ENCODE assay signal across 21 cellular contexts in genomic region chr1:150720703-150721102, GRCh38. TPM values are rescaled to one million over a fixed set of nuclear protein-coding genes. Genes with fewer than 3 reads are reported as not detected.
DNase-seq lines count a peak whose midpoint lies in the region; ATAC-seq, FAIRE-seq and TF ChIP-seq lines count a peak whose summit lies in the region.
"Had no signal": no experiment of that assay in that cellular context is flagged by ENCODE, and none has a peak within 500 bp of the region (broad histone marks: within the 10 kb centered on the region; RNA-seq: fewer than 3 reads in every experiment).

TSS of gene HORMAD1 (minus strand) at chr1:150720895. CDS start at chr1:150719505, 1,390 bp downstream.

- H2AFZ ChIP-seq in GM23338 = peak within 1 kb of the TSS; percentile 74
- H2AFZ ChIP-seq in K562 (ENCODE audit: low read depth, low read length) = no peak within 1 kb of the TSS
- no peak within 1 kb of the TSS for H2AFZ ChIP-seq in neuronal stem cell (ENCODE audit: low read length)

- TF ChIP-seq CTCF in GM23338 (conservative IDR thresholded peaks at IDR 0.05; ENCODE audit: low read depth in 2 of 2) = no peak
- TF ChIP-seq CTCF in K562 (IDR thresholded peaks at IDR 0.05 in 2 of 3, conservative IDR thresholded peaks at IDR 0.05 in 1 of 3; ENCODE audit: insufficient read depth in 2 of 3, low read depth in 1 of 3, low read length in 3 of 3) = no peak

- no peaks in the 10 kb centered on the region for H3K36me3 ChIP-seq in GM23338 (ENCODE audit: insufficient read depth)
- H3K36me3 ChIP-seq in K562 (ENCODE audit: control insufficient read depth, insufficient read depth, low read length) = no peaks in the 10 kb centered on the region
- no peaks in the 10 kb centered on the region for H3K36me3 ChIP-seq in neuronal stem cell (replicated peaks in 1 of 2; ENCODE audit: control insufficient read depth in 2 of 2, insufficient read depth in 2 of 2, low read length in 2 of 2)

- H3K9me3 Mint-ChIP-seq in GM23338 = no peaks in the 10 kb centered on the region

- TF ChIP-seq EP300 in K562 (IDR thresholded peaks at IDR 0.05; ENCODE audit: low read length) = no peak

- CTCF ChIA-PET in K562 (lab: Yijun Ruan, JAX; ENCODE audit: low intra/inter-chr PET ratio) = no interaction called here

- H3K9me2 ChIP-seq in GM23338 (ENCODE audit: insufficient read depth) = no peaks in the 10 kb centered on the region

- DNase-seq in GM23338 (ENCODE audit: low spot score) (no peak), NCI-H460 (ENCODE audit: extremely low read depth, low read depth) (no peak), K562 (ENCODE audit: extremely low read depth in 1 of 4, low spot score in 3 of 4) (no peak), neuronal stem cell (ENCODE audit: low spot score) (no peak), GM12891 (ENCODE audit: insufficient read length, low spot score) (no peak)
- DNase-seq: Calu3; CD8-positive, alpha-beta T cell; DMS 273 treated with DMSO at 0.1 percent for 48 hours; DMS53; DND-41; EL; H9 had no signal

- no peak within 1 kb of the TSS for H2BK12ac ChIP-seq in neuronal stem cell (ENCODE audit: low read length)

- H4K91ac ChIP-seq in neuronal stem cell (ENCODE audit: low read depth, low read length, poor library complexity) = no peak within 1 kb of the TSS

- H3K79me2 ChIP-seq in GM23338 (replicated peaks; ENCODE audit: insufficient read depth) (no peaks in the 10 kb centered on the region), K562 (ENCODE audit: control insufficient read depth, insufficient read depth, low read length) (no peaks in the 10 kb centered on the region)

- peaks cover 3% of the 10 kb centered on the region; the same call in 1 of the 2 replicates for H3K9me3 ChIP-seq in K562 (replicated peaks; ENCODE audit: control insufficient read depth, insufficient read depth, low read depth, low read length)
- peaks cover 0 to 2% of the 10 kb centered on the region in 2 donors for H3K9me3 ChIP-seq in neuronal stem cell (replicated peaks in 1 of 2; ENCODE audit: control insufficient read depth in 2 of 2, insufficient read depth in 1 of 2, low read depth in 1 of 2, low read length in 2 of 2)

- no peak within 1 kb of the TSS for H3K27ac ChIP-seq in GM23338 (ENCODE audit: low read depth)
- no peak within 1 kb of the TSS for H3K27ac ChIP-seq in K562 (ENCODE audit: extremely low read depth, low read depth, low read length)
- H3K27ac ChIP-seq in neuronal stem cell (replicated peaks; ENCODE audit: low read length) = no peak within 1 kb of the TSS
- H3K27ac ChIP-seq: BLaER1 treated with 17β-estradiol and CSF1 and Interleukin-3, amounts not matched to agents 10 nM and 100 nM had no signal

- H3K4me3 ChIP-seq in GM23338 = no peak within 1 kb of the TSS
- H3K4me3 ChIP-seq in K562 = no peak within 1 kb of the TSS
- H3K4me3 ChIP-seq in neuronal stem cell (ENCODE audit: low read length in 2 of 2) = no peak within 1 kb of the TSS
- H3K4me3 ChIP-seq: BLaER1 treated with 17β-estradiol and CSF1 and Interleukin-3, amounts not matched to agents 10 nM and 100 nM; GM12878 had no signal

- H2BK5ac ChIP-seq in neuronal stem cell (ENCODE audit: low read length) = no peak within 1 kb of the TSS

- H4K20me1 ChIP-seq in GM23338 (replicated peaks; ENCODE audit: insufficient read depth) (no peaks in the 10 kb centered on the region), K562 (replicated peaks; ENCODE audit: control insufficient read depth, insufficient read depth, low read length) (no peaks in the 10 kb centered on the region)
- H4K20me1 ChIP-seq: BLaER1 treated with 17β-estradiol and CSF1 and Interleukin-3, amounts not matched to agents 10 nM and 100 nM had no signal

- no peaks in the 10 kb centered on the region for H3K79me1 ChIP-seq in neuronal stem cell (ENCODE audit: low read depth, low read length)

- H3K14ac ChIP-seq in neuronal stem cell (ENCODE audit: low read length) = peak within 1 kb of the TSS; percentile 56

- no peak within 1 kb of the TSS for H2BK120ac ChIP-seq in neuronal stem cell (ENCODE audit: low read depth, low read length)

- no peak within 1 kb of the TSS for H2AK5ac ChIP-seq in neuronal stem cell (ENCODE audit: low read depth, low read length)

- no peak within 1 kb of the TSS for H3K27ac Mint-ChIP-seq in GM23338
- H3K27ac Mint-ChIP-seq: B cell; CD8-positive, alpha-beta T cell; H9 had no signal

- no peaks in the 10 kb centered on the region for H3K9me1 ChIP-seq in K562 (ENCODE audit: control insufficient read depth, insufficient read depth, low read length)

- intact Hi-C loops in K562 (cut with micrococcal nuclease) = no loop called here

- BruUV-seq in K562 (replicated peaks; lab: Mats Ljungman, UMichigan) = no TSS peak

- H3K9ac ChIP-seq in K562 (ENCODE audit: insufficient read depth in 1 of 2, low read depth in 2 of 2, low read length in 2 of 2) (no peak within 1 kb of the TSS), neuronal stem cell (ENCODE audit: low read depth, low read length, poor library complexity) (no peak within 1 kb of the TSS)
- H3K9ac ChIP-seq: BLaER1 treated with 17β-estradiol and CSF1 and Interleukin-3, amounts not matched to agents 10 nM and 100 nM had no signal

- no peak for TF ChIP-seq RAD21 in K562 (CRISPR knock-in tag; conservative IDR thresholded peaks at IDR 0.05 in 1 of 2, IDR thresholded peaks at IDR 0.05 in 1 of 2)

- H3K18ac ChIP-seq in neuronal stem cell (ENCODE audit: low read length) = peak within 1 kb of the TSS; percentile 83

- no peaks in the 10 kb centered on the region for H3K4me1 ChIP-seq in GM23338 (ENCODE audit: insufficient read depth)
- no peaks in the 10 kb centered on the region for H3K4me1 ChIP-seq in K562 (replicated peaks in 1 of 2; ENCODE audit: control insufficient read depth in 2 of 2, insufficient read depth in 2 of 2, low read length in 2 of 2)
- H3K4me1 ChIP-seq in neuronal stem cell (ENCODE audit: control insufficient read depth in 2 of 2, insufficient read depth in 1 of 2, low read depth in 1 of 2, low read length in 2 of 2) = no peaks in the 10 kb centered on the region
- H3K4me1 ChIP-seq: BLaER1 treated with 17β-estradiol and CSF1 and Interleukin-3, amounts not matched to agents 10 nM and 100 nM had no signal

- H3K27me3 ChIP-seq in GM23338 (ENCODE audit: insufficient read depth) = no peaks in the 10 kb centered on the region
- no peaks in the 10 kb centered on the region for H3K27me3 ChIP-seq in K562 (ENCODE audit: control insufficient read depth in 2 of 2, insufficient read depth in 2 of 2, low read length in 2 of 2)
- no peaks in the 10 kb centered on the region for H3K27me3 ChIP-seq in neuronal stem cell (ENCODE audit: control insufficient read depth in 3 of 3, insufficient read depth in 3 of 3, low read depth in 1 of 3, low read length in 3 of 3)
- H3K27me3 ChIP-seq: BLaER1 treated with 17β-estradiol and CSF1 and Interleukin-3, amounts not matched to agents 10 nM and 100 nM had no signal

- FAIRE-seq in K562 (lab: Jason Lieb, UNC) = no peak
- FAIRE-seq in GM12891 (lab: Jason Lieb, UNC) = no peak
- FAIRE-seq: GM12878, H1, HepG2 had no signal

- no peak within 1 kb of the TSS for H4K8ac ChIP-seq in neuronal stem cell (ENCODE audit: low read depth, low read length)

- H3K36me3 Mint-ChIP-seq in GM23338 (ENCODE audit: low read depth) = no peaks in the 10 kb centered on the region
- H3K36me3 Mint-ChIP-seq: CD8-positive, alpha-beta T cell had no signal

- in situ Hi-C loops in K562 (cut with MboI) = no loop called here

- no peak within 1 kb of the TSS for H2BK15ac ChIP-seq in neuronal stem cell (ENCODE audit: low read length)

- no peak within 1 kb of the TSS for H3K4me3 Mint-ChIP-seq in GM23338
- H3K4me3 Mint-ChIP-seq: B cell; CD8-positive, alpha-beta T cell; H9 had no signal

- TF ChIP-seq POLR2A in K562 (conservative IDR thresholded peaks at IDR 0.05) (no peak), GM12891 (IDR thresholded peaks at IDR 0.05; ENCODE audit: low read depth, low read length) (no peak)

- no peak for ATAC-seq in GM23338
- no peak for ATAC-seq in K562
- no peak for ATAC-seq in GM19467 (IDR thresholded peaks at IDR 0.05; ENCODE audit: unreplicated experiment)
- no peak for ATAC-seq in GM18858 (IDR thresholded peaks at IDR 0.05; ENCODE audit: unreplicated experiment)
- ATAC-seq: CD8-positive, alpha-beta T cell; GM12878; HepG2 had no signal

- peak within 1 kb of the TSS; percentile 89 for H3K23ac ChIP-seq in neuronal stem cell (ENCODE audit: low read depth, low read length, poor library complexity)

- no peak within 1 kb of the TSS for H3K4ac ChIP-seq in neuronal stem cell (ENCODE audit: low read length)

- POLR2A ChIA-PET in K562 (lab: Yijun Ruan, JAX) = no interaction called here

- 96% methylated on average over 15 of the region's 24 CpGs for WGBS in K562 (ENCODE audit: insufficient coverage, low coverage, missing lambda C conversion rate)
- WGBS in neuronal stem cell (ENCODE audit: extremely low coverage in 2 of 2, insufficient read length in 2 of 2, insufficient replicate concordance in 1 of 2), 2 donors = no CpG with 5 or more reads among the region's 24 CpGs

- no peaks in the 10 kb centered on the region for H3K4me1 Mint-ChIP-seq in GM23338
- H3K4me1 Mint-ChIP-seq: B cell, H9 had no signal

- H3F3A ChIP-seq in GM23338 (replicated peaks; ENCODE audit: low read depth) = no peaks in the 10 kb centered on the region

- no peak within 1 kb of the TSS for H3K4me2 ChIP-seq in GM23338
- H3K4me2 ChIP-seq in K562 (ENCODE audit: insufficient read depth, low read length) = no peak within 1 kb of the TSS
- no peak within 1 kb of the TSS for H3K4me2 ChIP-seq in neuronal stem cell (ENCODE audit: insufficient read depth, low read length, poor library complexity, severe bottlenecking)
- H3K4me2 ChIP-seq: BLaER1 treated with 17β-estradiol and CSF1 and Interleukin-3, amounts not matched to agents 10 nM and 100 nM had no signal

- H3K27me3 Mint-ChIP-seq in GM23338 (ENCODE audit: insufficient read depth, low read depth, poor library complexity) = no peaks in the 10 kb centered on the region
- H3K27me3 Mint-ChIP-seq: B cell had no signal

RNA-seq across cellular contexts. Expression of gene HORMAD1, which starts in this region (rescaled TPM):
- not detected in 2 replicates for total RNA-seq in GM23338 (2014; rRNA removed; shearing (Covaris generic))
- polyA plus RNA-seq in GM23338 (2016; fragmentation: Nextera tagmentation; extraction: Ambion mirVana) = not detected in 2 replicates
- 10.2 and 14.6 TPM in 2 replicates for total RNA-seq in NCI-H460 (2014; rRNA removed; shearing (Covaris generic))
- 7.3 and 9.7 TPM in 2 replicates for polyA plus RNA-seq in NCI-H460 (2014; cell fraction: nucleus; rRNA removed)
- not detected in 2 replicates for total RNA-seq in K562 (2011; cell fraction: chromatin; rRNA removed; ENCODE audit: low replicate concordance)
- not detected in 2 replicates for total RNA-seq in K562 (2011; cell fraction: nucleolus; rRNA removed)
- not detected in 2 replicates for total RNA-seq in K562 (2011; cell fraction: nucleoplasm; rRNA removed)
- total RNA-seq in K562 (2014; rRNA removed) = not detected in 2 replicates
- not detected in 2 replicates for total RNA-seq in K562 (2014; rRNA removed; fragmentation: Illumina TruSeq; extraction: Trizol)
- total RNA-seq in K562 (2015; rRNA removed; fragmentation: Illumina TruSeq; extraction: Trizol) = not detected in 2 replicates
- not detected in 2 replicates for total RNA-seq in K562 (2021)
- polyA plus RNA-seq in K562 (2011; rRNA removed) = not detected in 2 replicates
- not detected in 2 replicates for polyA plus RNA-seq in K562 (2011; cell fraction: cytosol; rRNA removed)
- not detected in 2 replicates for polyA plus RNA-seq in K562 (2011; cell fraction: nucleus; rRNA removed)
- polyA plus RNA-seq in K562 (2012) = not detected in 2 replicates
- polyA plus RNA-seq in K562 (2014; fragmentation: Illumina TruSeq; extraction: Trizol) = not detected in 2 replicates
- not detected for polyA plus RNA-seq in K562 (2014; fragmentation: Nextera tagmentation; extraction: Ambion mirVana)
- polyA plus RNA-seq in K562 (2014; rRNA removed) = not detected in 2 replicates
- not detected in 2 replicates for polyA minus RNA-seq in K562 (2011; rRNA and poly(A)+ RNA removed)
- not detected in 2 replicates for polyA minus RNA-seq in K562 (2011; cell fraction: cytosol; rRNA and poly(A)+ RNA removed)
- not detected in 2 replicates for polyA minus RNA-seq in K562 (2011; cell fraction: nucleus; rRNA and poly(A)+ RNA removed)
- not detected for polyA plus RNA-seq in neuronal stem cell (2013, experiment 1 of 2)
- not detected for polyA plus RNA-seq in neuronal stem cell (2013, experiment 2 of 2)
- polyA plus RNA-seq in GM12891 (2012; ENCODE audit: low read depth, missing spikeins) = not detected
- total RNA-seq: A172; Calu3; CD8-positive, alpha-beta T cell; G401; H1; H9; HepG2 had no signal
- polyA plus RNA-seq: H1, HepG2 had no signal

Comparison
In these comparisons a context has a peak if more than half of its experiments do, and no peak if none do; other contexts are left out.
1. RNA of gene HORMAD1 (total RNA-seq): 10.2 to 14.6 TPM in NCI-H460; not detected in GM23338 and not detected in K562; every median in the first group is over 10 times any median in the second.